ENCODE assay signal across 21 cellular contexts in genomic region chr5:61837788-61838187, GRCh38.
"Had no signal": no experiment of that assay in that cellular context is flagged by ENCODE, and none has a peak within 500 bp of the region (broad histone marks: within the 10 kb centered on the region; RNA-seq: fewer than 3 reads in every experiment).

No MANE protein-coding gene starts in this region.

- FAIRE-seq: astrocyte had no signal

- DNase-seq: activated CD4-positive, alpha-beta memory T cell treated with anti-CD3 and anti-CD28 coated beads for 36 hours; activated CD4-positive, alpha-beta T cell treated with anti-CD3 and anti-CD28 coated beads, Interleukin-2, amount 10 ng/mL, durations not matched to agents 7 days and 5 days; activated CD4-positive, CD25-positive, alpha-beta regulatory T cell; activated CD8-positive, alpha-beta memory T cell treated with anti-CD3 and anti-CD28 coated beads for 24 hours; activated effector memory CD4-positive, alpha-beta T cell treated with anti-CD3 and anti-CD28 coated beads, Interleukin-2, amount 50 U/mL, for 16 hours; activated naive CD4-positive, alpha-beta T cell treated with anti-CD3 and anti-CD28 coated beads for 36 hours; activated T-cell treated with anti-CD3 and anti-CD28 coated beads, Interleukin-2, amount 50 U/mL, for 4 hours; amygdala; Karpas-422; NCI-H1048; NCI-H146; NCI-H187 treated with DMSO at 0.1 percent for 48 hours; NCI-H345; NCI-H510A; PC-3; T-helper 1 cell had no signal

- H3K27ac ChIP-seq: cardiac muscle cell, SK-N-MC, VCaP had no signal

- H3K36me3 ChIP-seq: cardiac muscle cell had no signal

- H3K27me3 ChIP-seq: cardiac muscle cell had no signal

- ATAC-seq: activated T-cell treated with anti-CD3 and anti-CD28 coated beads, Interleukin-2, amount 50 U/mL, for 4 hours; PC-3; Right ventricle myocardium inferior had no signal

- H3K4me3 ChIP-seq: cardiac muscle cell, SK-N-MC had no signal
